Comparison of ENCODE assay signal across 18 cellular contexts in the genomic region with DNA sequence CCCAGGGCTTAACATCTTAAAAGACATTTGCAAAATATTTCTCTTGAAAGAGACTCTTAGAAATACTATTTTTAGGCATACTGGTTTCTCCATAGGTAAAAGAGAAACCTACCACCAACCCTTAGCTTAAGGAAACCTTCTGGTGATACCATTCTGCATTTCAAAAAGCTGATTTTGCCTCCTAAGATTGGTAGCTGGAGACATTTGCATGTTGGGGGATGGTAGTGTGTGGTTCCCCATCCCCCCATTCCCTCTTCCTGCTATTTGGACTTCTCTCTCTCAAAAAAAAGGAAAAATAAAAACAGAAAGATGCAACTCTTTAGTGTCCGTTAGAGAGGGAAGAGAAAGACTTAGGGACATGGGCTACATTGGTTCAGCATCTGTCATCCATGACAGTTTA. TPM values are rescaled to one million over a fixed set of nuclear protein-coding genes. Genes with fewer than 3 reads are reported as not detected.
"Had no signal": no experiment of that assay in that cellular context is flagged by ENCODE, and none has a peak within 500 bp of the region (broad histone marks: within the 10 kb centered on the region; RNA-seq: fewer than 3 reads in every experiment).

No MANE protein-coding gene starts in this region.

- H3K9me3 Mint-ChIP-seq: memory B cell had no signal

- H3K4me1 Mint-ChIP-seq: activated CD4-positive, alpha-beta T cell treated with anti-CD3 and anti-CD28 coated beads, Interleukin-2, amount 10 ng/mL, durations not matched to agents 7 days and 5 days; activated naive CD4-positive, alpha-beta T cell treated with anti-CD3 and anti-CD28 coated beads, Interleukin-2, amount 50 U/mL, for 24 hours; memory B cell; naive thymus-derived CD4-positive, alpha-beta T cell had no signal

- H3K9me3 ChIP-seq: adrenal gland had no signal

- H3K4me3 Mint-ChIP-seq: activated CD4-positive, alpha-beta T cell treated with anti-CD3 and anti-CD28 coated beads, Interleukin-2, amount 10 ng/mL, durations not matched to agents 7 days and 5 days; activated CD8-positive, alpha-beta T cell treated with anti-CD3 and anti-CD28 coated beads, Interleukin-2, amount 10 ng/mL, durations not matched to agents 7 days and 5 days; activated naive CD4-positive, alpha-beta T cell treated with anti-CD3 and anti-CD28 coated beads, Interleukin-2, amount 50 U/mL, for 24 hours; activated T-cell treated with anti-CD3 and anti-CD28 coated beads, Interleukin-2, amount 50 U/mL, for 24 hours; memory B cell; naive thymus-derived CD4-positive, alpha-beta T cell; stimulated activated naive B cell treated with anti-CD40 and anti-IgM and Interleukin-4, amounts not matched to agents 10 μg/mL and 1 μg/mL and 100 μg/mL, for 72 hours had no signal

- H3K79me2 ChIP-seq: parathyroid adenoma had no signal

- H3K4me1 ChIP-seq: adrenal gland, parathyroid adenoma had no signal

- H3K27ac Mint-ChIP-seq: activated CD4-positive, alpha-beta T cell treated with anti-CD3 and anti-CD28 coated beads, Interleukin-2, amount 10 ng/mL, durations not matched to agents 7 days and 5 days; activated CD8-positive, alpha-beta T cell treated with anti-CD3 and anti-CD28 coated beads, Interleukin-2, amount 10 ng/mL, durations not matched to agents 7 days and 5 days; activated naive CD4-positive, alpha-beta T cell treated with anti-CD3 and anti-CD28 coated beads, Interleukin-2, amount 50 U/mL, for 24 hours; activated T-cell treated with anti-CD3 and anti-CD28 coated beads, Interleukin-2, amount 50 U/mL, for 24 hours; memory B cell; naive thymus-derived CD4-positive, alpha-beta T cell; stimulated activated naive B cell treated with anti-CD40 and anti-IgM and Interleukin-4, amounts not matched to agents 10 μg/mL and 1 μg/mL and 100 μg/mL, for 72 hours had no signal

- H2AFZ ChIP-seq: parathyroid adenoma had no signal

- H3K36me3 ChIP-seq: adrenal gland, spleen had no signal

- H3K4me3 ChIP-seq: adrenal gland, spleen had no signal

- ATAC-seq: activated CD4-positive, CD25-positive, alpha-beta regulatory T cell treated with anti-CD3 and anti-CD28 coated beads, Interleukin-2, amount 50 U/mL, for 24 hours; activated CD8-positive, alpha-beta T cell treated with anti-CD3 and anti-CD28 coated beads, Interleukin-2, amount 10 ng/mL, durations not matched to agents 7 days and 5 days; naive thymus-derived CD4-positive, alpha-beta T cell; sciatic nerve; stimulated activated naive B cell treated with anti-CD40 and anti-IgM and Interleukin-4, amounts not matched to agents 10 μg/mL and 1 μg/mL and 100 μg/mL, for 72 hours had no signal

- H3K9ac ChIP-seq: parathyroid adenoma had no signal

- H3K27ac ChIP-seq: adrenal gland, parathyroid adenoma, spleen had no signal

- H3K36me3 Mint-ChIP-seq: activated naive CD4-positive, alpha-beta T cell treated with anti-CD3 and anti-CD28 coated beads, Interleukin-2, amount 50 U/mL, for 24 hours; memory B cell had no signal

- DNase-seq: activated CD4-positive, alpha-beta T cell treated with anti-CD3 and anti-CD28 coated beads, Interleukin-2, amount 10 ng/mL, durations not matched to agents 7 days and 5 days; activated CD8-positive, alpha-beta T cell treated with anti-CD3 and anti-CD28 coated beads, Interleukin-2, amount 10 ng/mL, durations not matched to agents 7 days and 5 days; activated effector memory CD4-positive, alpha-beta T cell treated with Interleukin-2 at 50 U/mL for 16 hours; activated T-cell treated with anti-CD3 and anti-CD28 coated beads, Interleukin-2, amount 50 U/mL, for 24 hours; adrenal gland; erythroblast; naive thymus-derived CD4-positive, alpha-beta T cell; spleen; stimulated activated CD4-positive, alpha-beta T cell treated with anti-CD3 and anti-CD28 coated beads, Interleukin-4, amount 100 ng/mL, for 4 hours; stimulated activated naive B cell treated with anti-CD40 and anti-IgM and Interleukin-4, amounts not matched to agents 10 μg/mL and 1 μg/mL and 100 μg/mL, for 72 hours had no signal

RNA-seq across cellular contexts. Expression of gene LRRTM1, which starts 4.2 kb away (rescaled TPM):
- total RNA-seq: activated CD4-positive, alpha-beta T cell treated with anti-CD3 and anti-CD28 coated beads, Interleukin-2, amount 10 ng/mL, durations not matched to agents 7 days and 5 days; activated CD8-positive, alpha-beta T cell treated with anti-CD3 and anti-CD28 coated beads, Interleukin-2, amount 10 ng/mL, durations not matched to agents 7 days and 5 days; liver; naive thymus-derived CD4-positive, alpha-beta T cell; spleen; T-helper 1 cell treated with Interleukin-12 subunit alpha and Interleukin-12 subunit beta and Interleukin-4 antibody, amounts not matched to agents 30 ng/mL and 1 ng/mL, for 36 hours; ureter had no signal
- polyA plus RNA-seq: naive thymus-derived CD4-positive, alpha-beta T cell had no signal
